15 cellular contexts compared by ENCODE assay signal in the genomic region with DNA sequence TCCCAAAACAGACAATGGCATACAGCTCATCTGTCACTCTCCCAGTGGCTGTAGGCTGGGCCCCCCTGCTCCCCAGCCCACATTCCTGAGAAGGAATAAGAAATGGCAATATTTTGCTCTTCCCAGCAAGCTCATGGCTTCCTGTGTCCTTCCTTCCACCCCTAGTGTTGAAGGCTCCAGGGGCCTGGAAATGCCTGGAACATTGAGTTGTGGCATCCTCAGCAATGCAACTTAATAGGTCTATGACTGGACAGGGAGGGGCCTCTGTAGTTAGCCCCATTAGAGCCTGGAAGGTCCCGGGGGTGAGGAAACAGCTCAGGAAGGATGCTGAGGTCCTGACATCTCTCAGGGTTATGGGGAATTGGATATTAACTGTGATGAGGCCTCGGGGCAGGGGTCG. TPM values are rescaled to one million over a fixed set of nuclear protein-coding genes. Genes with fewer than 3 reads are reported as not detected.
DNase-seq lines count a peak whose midpoint lies in the region; ATAC-seq and TF ChIP-seq lines count a peak whose summit lies in the region.
"Had no signal": no experiment of that assay in that cellular context is flagged by ENCODE, and none has a peak within 500 bp of the region (broad histone marks: within the 10 kb centered on the region; RNA-seq: fewer than 3 reads in every experiment).

No MANE protein-coding gene starts in this region.

- ATAC-seq in PC-3 = no peak
- ATAC-seq in HG03175 (IDR thresholded peaks at IDR 0.05; ENCODE audit: unreplicated experiment) = no peak
- no peak for ATAC-seq in activated CD4-positive, alpha-beta T cell treated with anti-CD3 and anti-CD28 coated beads for 36 hours
- ATAC-seq: left lobe of liver had no signal

- POLR2A ChIA-PET in PC-3 (lab: Charles Lee; ENCODE audit: unreplicated experiment) = no interaction called here
- POLR2A ChIA-PET in Caco-2 (lab: Charles Lee) = no interaction called here
- POLR2A ChIA-PET in activated CD4-positive, alpha-beta T cell treated with anti-CD3 and anti-CD28 coated beads for 36 hours (lab: Charles Lee) = no interaction called here

- H4K20me1 ChIP-seq in BLaER1 = no peaks in the 10 kb centered on the region
- no peaks in the 10 kb centered on the region for H4K20me1 ChIP-seq in PC-3 (ENCODE audit: low read length)

- DNase-seq in PC-3 (peak; percentile 39), epithelial cell of prostate (ENCODE audit: low read depth, low spot score) (no peak), Caco-2 (no peak), HUDEP-2 (lab: John Stamatoyannopoulos, UW; ENCODE audit: unreplicated experiment in 76 of 76) (no peak)
- no peak for DNase-seq in activated CD4-positive, alpha-beta T cell treated with anti-CD3 and anti-CD28 coated beads for 36 hours
- DNase-seq: activated CD8-positive, alpha-beta memory T cell treated with anti-CD3 and anti-CD28 coated beads, Interleukin-2, amount 50 U/mL, for 4 hours; activated gamma-delta T cell treated with Interleukin-2 at 50 U/mL for 16 hours; Calu3; NCI-H1694; NCI-H226; T-helper 9 cell had no signal

- H3K27me3 Mint-ChIP-seq in Caco-2 (ENCODE audit: insufficient read depth, unreplicated experiment) = no peaks in the 10 kb centered on the region
- no peaks in the 10 kb centered on the region for H3K27me3 Mint-ChIP-seq in activated CD4-positive, alpha-beta T cell treated with anti-CD3 and anti-CD28 coated beads for 36 hours

- H3K4me1 Mint-ChIP-seq in Caco-2 (ENCODE audit: low read depth, unreplicated experiment) = peaks cover 26% of the 10 kb centered on the region
- peaks cover 8% of the 10 kb centered on the region for H3K4me1 Mint-ChIP-seq in activated CD4-positive, alpha-beta T cell treated with anti-CD3 and anti-CD28 coated beads for 36 hours

- H3K4me2 ChIP-seq in BLaER1 (peak overlapping the region; percentile 99), PC-3 (ENCODE audit: low read length) (peak overlapping the region; percentile 68)

- H2AFZ ChIP-seq in PC-3 (ENCODE audit: low read length) (no peak overlapping the region), neuron (ENCODE audit: low read depth, low read length) (no peak overlapping the region)

- H3K27ac ChIP-seq in BLaER1 = no peak overlapping the region
- peak overlapping the region; percentile 90 for H3K27ac ChIP-seq in PC-3 (ENCODE audit: low read length)
- peak overlapping the region; percentile 83 for H3K27ac ChIP-seq in epithelial cell of prostate

- no peak for TF ChIP-seq CTCF in PC-3 (conservative IDR thresholded peaks at IDR 0.05; ENCODE audit: low read depth, low read length)
- no peak for TF ChIP-seq CTCF in Caco-2 (IDR thresholded peaks at IDR 0.05; ENCODE audit: insufficient read depth in 1 of 2, low read depth in 1 of 2, low read length in 1 of 2, severe bottlenecking in 1 of 2, unreplicated experiment in 1 of 2)

- H3K27ac Mint-ChIP-seq in Caco-2 (ENCODE audit: unreplicated experiment) = no peak overlapping the region
- H3K27ac Mint-ChIP-seq in activated CD4-positive, alpha-beta T cell treated with anti-CD3 and anti-CD28 coated beads for 36 hours = no peak overlapping the region

- H3K4me3 ChIP-seq in BLaER1 (no peak overlapping the region), PC-3 (ENCODE audit: low read length) (no peak overlapping the region), neuron (ENCODE audit: low read length) (peak overlapping the region; percentile 23), Caco-2 (ENCODE audit: low read depth, low read length) (no peak overlapping the region)

- H3K4me3 Mint-ChIP-seq in Caco-2 (ENCODE audit: unreplicated experiment) = no peak overlapping the region
- H3K4me3 Mint-ChIP-seq in activated CD4-positive, alpha-beta T cell treated with anti-CD3 and anti-CD28 coated beads for 36 hours = no peak overlapping the region

- H3K4me1 ChIP-seq in BLaER1 = peaks cover 50% of the 10 kb centered on the region
- peaks cover 45% of the 10 kb centered on the region for H3K4me1 ChIP-seq in PC-3 (ENCODE audit: insufficient read depth, low read length)
- peaks cover 49% of the 10 kb centered on the region for H3K4me1 ChIP-seq in neuron (ENCODE audit: insufficient read depth, low read length)
- peaks cover 27% of the 10 kb centered on the region for H3K4me1 ChIP-seq in Caco-2

- CTCF ChIA-PET in PC-3 (lab: Charles Lee) = no interaction called here
- CTCF ChIA-PET in Caco-2 (lab: Charles Lee) = no interaction called here
- CTCF ChIA-PET in activated CD4-positive, alpha-beta T cell treated with anti-CD3 and anti-CD28 coated beads for 36 hours (lab: Charles Lee) = interaction anchor here (0.8 to 1.1 kb wide), 3 partner anchors 8 to 28 kb away, joined by 3 to 5 read pairs (median 3); no protein-coding TSS in a partner anchor

- H3K79me2 ChIP-seq in PC-3 (ENCODE audit: low read length) = peaks cover 56% of the 10 kb centered on the region

- H3K36me3 Mint-ChIP-seq in Caco-2 (ENCODE audit: insufficient read depth, unreplicated experiment) = no peaks in the 10 kb centered on the region
- H3K36me3 Mint-ChIP-seq in activated CD4-positive, alpha-beta T cell treated with anti-CD3 and anti-CD28 coated beads for 36 hours (ENCODE audit: low read depth) = no peaks in the 10 kb centered on the region

- intact Hi-C loops in PC-3 (cut with micrococcal nuclease) = no loop called here
- intact Hi-C loops in Caco-2 (cut with micrococcal nuclease; ENCODE audit: unreplicated experiment) = no loop called here
- intact Hi-C loops in activated CD4-positive, alpha-beta T cell treated with anti-CD3 and anti-CD28 coated beads for 36 hours (cut with DNase I, micrococcal nuclease) = no loop called here

- H3K36me3 ChIP-seq in BLaER1 (peaks cover 16% of the 10 kb centered on the region), PC-3 (ENCODE audit: low read depth, low read length) (no peaks in the 10 kb centered on the region), neuron (ENCODE audit: insufficient read depth, low read length) (peaks cover 14% of the 10 kb centered on the region), Caco-2 (ENCODE audit: control insufficient read depth, insufficient read depth, low read length) (no peaks in the 10 kb centered on the region)

- H3F3A ChIP-seq in PC-3 (ENCODE audit: low read length, unreplicated experiment) = no peaks in the 10 kb centered on the region

- H3K9ac ChIP-seq in BLaER1 = no peak overlapping the region
- 0 out of 2 replicates have a peak overlapping the region, but pooled peaks have one; percentile 7 for H3K9ac ChIP-seq in PC-3 (ENCODE audit: low read length)

- H3K9me3 Mint-ChIP-seq in Caco-2 (ENCODE audit: unreplicated experiment) = no peaks in the 10 kb centered on the region
- no peaks in the 10 kb centered on the region for H3K9me3 Mint-ChIP-seq in activated CD4-positive, alpha-beta T cell treated with anti-CD3 and anti-CD28 coated beads for 36 hours (ENCODE audit: low read depth)

- H3K9me2 ChIP-seq in PC-3 (replicated peaks; ENCODE audit: low read length) = no peaks in the 10 kb centered on the region

- H3K9me3 ChIP-seq in BLaER1 (no peaks in the 10 kb centered on the region), PC-3 (ENCODE audit: low read length) (no peaks in the 10 kb centered on the region), neuron (ENCODE audit: low read length) (peaks cover 2% of the 10 kb centered on the region), Caco-2 (no peaks in the 10 kb centered on the region)

- H3K27me3 ChIP-seq in BLaER1 (no peaks in the 10 kb centered on the region), PC-3 (ENCODE audit: low read length) (no peaks in the 10 kb centered on the region), neuron (ENCODE audit: insufficient read depth, low read length) (no peaks in the 10 kb centered on the region), Caco-2 (replicated peaks; ENCODE audit: control insufficient read depth, insufficient read depth, low read length) (no peaks in the 10 kb centered on the region)

- BruUV-seq in PC-3 (replicated peaks; lab: Mats Ljungman, UMichigan) (no TSS peak), Caco-2 (replicated peaks; lab: Mats Ljungman, UMichigan) (no TSS peak)

RNA-seq across cellular contexts. Expression of gene KIF3C, which starts 3.3 kb away (rescaled TPM):
- total RNA-seq in PC-3 (2014; rRNA removed) (12.8 and 20.1 TPM in 2 replicates), Caco-2 (2022) (7.1 and 9.2 TPM in 2 replicates)
- 1 to 10 TPM; 5.2 to 5.3 TPM for total RNA-seq in activated CD4-positive, alpha-beta T cell treated with anti-CD3 and anti-CD28 coated beads for 36 hours

RNA-seq across cellular contexts. Expression of gene RAB10, which starts 54.9 kb away (rescaled TPM):
- total RNA-seq in PC-3 (2014; rRNA removed) (138 and 149 TPM in 2 replicates), Caco-2 (2022) (203 and 213 TPM in 2 replicates)
- 100 to 1,000 TPM; 103 to 160 TPM for total RNA-seq in activated CD4-positive, alpha-beta T cell treated with anti-CD3 and anti-CD28 coated beads for 36 hours
